In the genomic region with DNA sequence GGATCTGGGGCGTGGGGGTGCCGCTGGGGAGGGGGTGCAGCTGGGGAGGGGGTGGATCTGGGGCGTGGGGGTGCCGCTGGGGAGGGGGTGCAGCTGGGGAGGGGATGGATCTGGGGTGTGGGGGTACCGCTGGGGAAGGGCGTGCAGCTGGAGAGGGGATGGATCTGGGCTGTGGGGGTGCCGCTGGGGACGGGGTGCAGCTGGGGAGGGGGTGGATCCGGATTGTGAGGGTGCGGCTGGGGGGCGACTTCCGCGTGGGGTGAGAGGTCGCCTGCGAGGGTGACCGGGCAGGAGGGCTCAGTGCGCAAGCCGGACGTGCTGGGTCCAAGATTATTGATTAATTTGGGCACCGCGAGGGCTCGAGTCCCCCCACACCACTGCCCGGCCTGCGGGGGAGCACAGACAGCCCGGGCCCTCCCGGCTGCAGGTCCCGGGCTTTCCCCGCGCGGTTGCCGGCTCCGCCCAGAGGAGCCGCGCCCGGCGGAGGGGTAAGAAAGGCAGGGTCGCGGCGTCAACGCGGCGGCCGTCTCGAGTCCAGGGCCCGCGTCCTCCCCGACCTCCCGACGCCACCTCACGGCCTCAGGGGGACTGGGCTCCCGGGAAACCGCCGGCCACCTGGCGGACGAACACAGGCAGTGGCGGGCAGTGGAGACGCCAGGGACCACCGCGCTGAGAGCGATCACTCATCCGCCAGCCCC, we compare ENCODE assay signal across 1 cellular context.
TF ChIP-seq lines count a peak whose summit lies in the region.

No MANE protein-coding gene starts in this region.

TF ChIP-seq in HepG2, 621 proteins besides CTCF, POLR2A, EP300 and RAD21 (continued from another document):
- TF ChIP-seq, protein P1, sequence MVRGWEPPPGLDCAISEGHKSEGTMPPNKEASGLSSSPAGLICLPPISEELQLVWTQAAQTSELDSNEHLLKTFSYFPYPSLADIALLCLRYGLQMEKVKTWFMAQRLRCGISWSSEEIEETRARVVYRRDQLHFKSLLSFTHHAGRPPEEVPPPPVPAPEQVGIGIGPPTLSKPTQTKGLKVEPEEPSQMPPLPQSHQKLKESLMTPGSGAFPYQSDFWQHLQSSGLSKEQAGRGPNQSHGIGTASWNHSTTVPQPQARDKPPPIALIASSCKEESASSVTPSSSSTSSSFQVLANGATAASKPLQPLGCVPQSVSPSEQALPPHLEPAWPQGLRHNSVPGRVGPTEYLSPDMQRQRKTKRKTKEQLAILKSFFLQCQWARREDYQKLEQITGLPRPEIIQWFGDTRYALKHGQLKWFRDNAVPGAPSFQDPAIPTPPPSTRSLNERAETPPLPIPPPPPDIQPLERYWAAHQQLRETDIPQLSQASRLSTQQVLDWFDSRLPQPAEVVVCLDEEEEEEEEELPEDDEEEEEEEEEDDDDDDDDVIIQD (CRISPR knock-in tag; IDR thresholded peaks at IDR 0.05; ENCODE audit: low read depth), result no peak
